25 cellular contexts compared by ENCODE assay signal in the genomic region with DNA sequence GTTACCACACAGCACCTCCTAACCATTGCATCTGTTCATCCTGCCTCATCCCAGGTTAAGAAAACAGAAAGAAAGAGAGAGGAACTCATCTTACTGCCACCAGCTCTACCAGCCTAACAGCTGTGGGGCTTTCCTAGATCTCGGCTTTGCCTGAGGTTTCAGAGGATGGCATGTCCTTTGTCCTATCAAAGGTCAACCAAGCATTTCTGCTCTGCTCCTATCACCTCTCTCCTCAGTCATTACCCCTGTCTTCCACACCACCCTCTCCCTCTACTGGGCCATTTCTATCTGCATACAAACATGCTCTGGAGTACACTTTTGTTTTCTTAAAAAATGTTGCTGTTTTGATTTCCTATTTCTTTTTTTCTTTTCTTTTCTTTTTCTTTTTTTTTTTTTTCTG.
"Had no signal": no experiment of that assay in that cellular context is flagged by ENCODE, and none has a peak within 500 bp of the region (broad histone marks: within the 10 kb centered on the region; RNA-seq: fewer than 3 reads in every experiment).

No MANE protein-coding gene starts in this region.

- ATAC-seq: activated CD4-positive, CD25-positive, alpha-beta regulatory T cell treated with anti-CD3 and anti-CD28 coated beads, Interleukin-2, amount 50 U/mL, for 24 hours; activated CD8-positive, alpha-beta T cell treated with anti-CD3 and anti-CD28 coated beads for 36 hours; activated T-cell treated with anti-CD3 and anti-CD28 coated beads, Interleukin-2, amount 50 U/mL, for 72 hours; Panc1; Right ventricle myocardium inferior had no signal

- H3K4me1 Mint-ChIP-seq: activated naive CD4-positive, alpha-beta T cell treated with anti-CD3 and anti-CD28 coated beads, Interleukin-2, amount 10 ng/mL, durations not matched to agents 7 days and 5 days; activated naive CD8-positive, alpha-beta T cell treated with anti-CD3 and anti-CD28 coated beads for 36 hours had no signal

- H3K4me3 Mint-ChIP-seq: activated CD8-positive, alpha-beta T cell treated with anti-CD3 and anti-CD28 coated beads for 36 hours; activated naive CD4-positive, alpha-beta T cell treated with anti-CD3 and anti-CD28 coated beads, Interleukin-2, amount 10 ng/mL, durations not matched to agents 7 days and 5 days; activated naive CD8-positive, alpha-beta T cell treated with anti-CD3 and anti-CD28 coated beads for 36 hours; activated T-cell treated with anti-CD3 and anti-CD28 coated beads, Interleukin-2, amount 50 U/mL, for 72 hours; T-helper 1 cell treated with Interleukin-12 subunit alpha and Interleukin-12 subunit beta and Interleukin-4 antibody, amounts not matched to agents 30 μg/mL and 1 μg/mL, for 36 hours had no signal

- H3K27me3 ChIP-seq: brain microvascular endothelial cell, SJSA1 had no signal

- H3K9me3 ChIP-seq: SJSA1 had no signal

- H3K27ac ChIP-seq: brain microvascular endothelial cell, SJSA1 had no signal

- H3K9me3 Mint-ChIP-seq: activated CD8-positive, alpha-beta T cell treated with anti-CD3 and anti-CD28 coated beads for 36 hours; activated naive CD4-positive, alpha-beta T cell treated with anti-CD3 and anti-CD28 coated beads, Interleukin-2, amount 10 ng/mL, durations not matched to agents 7 days and 5 days; activated naive CD8-positive, alpha-beta T cell treated with anti-CD3 and anti-CD28 coated beads for 36 hours; activated T-helper 2 cell treated with anti-CD3 and anti-CD28 coated beads, Interferon-gamma antibody, Interleukin-2, Interleukin-4, amounts not matched to agents 10 μg/mL and 5 μg/mL and 100 μg/mL, durations not matched to agents 14 hours and 24 hours and 36 hours; T-helper 1 cell treated with Interleukin-12 subunit alpha and Interleukin-12 subunit beta and Interleukin-4 antibody, amounts not matched to agents 30 μg/mL and 1 μg/mL, for 36 hours had no signal

- H3K36me3 ChIP-seq: brain microvascular endothelial cell, SJSA1 had no signal

- DNase-seq: activated CD4-positive, alpha-beta T cell treated with anti-CD3 and anti-CD28 coated beads for 4 hours; activated CD8-positive, alpha-beta memory T cell treated with anti-CD3 and anti-CD28 coated beads, Interleukin-2, amount 50 U/mL, for 4 hours; activated CD8-positive, alpha-beta T cell treated with anti-CD3 and anti-CD28 coated beads for 36 hours; activated gamma-delta T cell treated with Interleukin-2 at 50 U/mL for 16 hours; activated naive CD4-positive, alpha-beta T cell treated with anti-CD3 and anti-CD28 coated beads, Interleukin-2, amount 10 ng/mL, durations not matched to agents 7 days and 5 days; activated naive CD8-positive, alpha-beta T cell treated with anti-CD3 and anti-CD28 coated beads for 36 hours; activated T-cell treated with anti-CD3 and anti-CD28 coated beads, Interleukin-2, amount 50 U/mL, for 72 hours; brain microvascular endothelial cell; Kasumi-1; KBM-7; NCI-H1105; NCI-H1436; NCI-H1694 treated with DMSO at 0.1 percent for 48 hours; NCI-H2029 treated with DMSO at 0.1 percent for 48 hours; NCI-H510A treated with DMSO at 0.1 percent for 48 hours; NCI-H69; NK-92 treated with Interleukin-12 subunit alpha and Interleukin-12 subunit beta, amount 100 ng/mL, for 24 hours; OCI-M1; RPMI8226 had no signal

- H3K36me3 Mint-ChIP-seq: activated naive CD4-positive, alpha-beta T cell treated with anti-CD3 and anti-CD28 coated beads, Interleukin-2, amount 10 ng/mL, durations not matched to agents 7 days and 5 days; activated naive CD8-positive, alpha-beta T cell treated with anti-CD3 and anti-CD28 coated beads for 36 hours had no signal

- H3K4me3 ChIP-seq: SJSA1 had no signal

- H3K27me3 Mint-ChIP-seq: activated CD8-positive, alpha-beta T cell treated with anti-CD3 and anti-CD28 coated beads for 36 hours; activated naive CD4-positive, alpha-beta T cell treated with anti-CD3 and anti-CD28 coated beads, Interleukin-2, amount 10 ng/mL, durations not matched to agents 7 days and 5 days had no signal

- H3K27ac Mint-ChIP-seq: activated CD8-positive, alpha-beta T cell treated with anti-CD3 and anti-CD28 coated beads for 36 hours; activated naive CD4-positive, alpha-beta T cell treated with anti-CD3 and anti-CD28 coated beads, Interleukin-2, amount 10 ng/mL, durations not matched to agents 7 days and 5 days; activated naive CD8-positive, alpha-beta T cell treated with anti-CD3 and anti-CD28 coated beads for 36 hours; activated T-cell treated with anti-CD3 and anti-CD28 coated beads, Interleukin-2, amount 50 U/mL, for 72 hours; activated T-helper 2 cell treated with anti-CD3 and anti-CD28 coated beads, Interferon-gamma antibody, Interleukin-2, Interleukin-4, amounts not matched to agents 10 μg/mL and 5 μg/mL and 100 μg/mL, durations not matched to agents 14 hours and 24 hours and 36 hours; T-helper 1 cell treated with Interleukin-12 subunit alpha and Interleukin-12 subunit beta and Interleukin-4 antibody, amounts not matched to agents 30 μg/mL and 1 μg/mL, for 36 hours had no signal
